In the genomic region with DNA sequence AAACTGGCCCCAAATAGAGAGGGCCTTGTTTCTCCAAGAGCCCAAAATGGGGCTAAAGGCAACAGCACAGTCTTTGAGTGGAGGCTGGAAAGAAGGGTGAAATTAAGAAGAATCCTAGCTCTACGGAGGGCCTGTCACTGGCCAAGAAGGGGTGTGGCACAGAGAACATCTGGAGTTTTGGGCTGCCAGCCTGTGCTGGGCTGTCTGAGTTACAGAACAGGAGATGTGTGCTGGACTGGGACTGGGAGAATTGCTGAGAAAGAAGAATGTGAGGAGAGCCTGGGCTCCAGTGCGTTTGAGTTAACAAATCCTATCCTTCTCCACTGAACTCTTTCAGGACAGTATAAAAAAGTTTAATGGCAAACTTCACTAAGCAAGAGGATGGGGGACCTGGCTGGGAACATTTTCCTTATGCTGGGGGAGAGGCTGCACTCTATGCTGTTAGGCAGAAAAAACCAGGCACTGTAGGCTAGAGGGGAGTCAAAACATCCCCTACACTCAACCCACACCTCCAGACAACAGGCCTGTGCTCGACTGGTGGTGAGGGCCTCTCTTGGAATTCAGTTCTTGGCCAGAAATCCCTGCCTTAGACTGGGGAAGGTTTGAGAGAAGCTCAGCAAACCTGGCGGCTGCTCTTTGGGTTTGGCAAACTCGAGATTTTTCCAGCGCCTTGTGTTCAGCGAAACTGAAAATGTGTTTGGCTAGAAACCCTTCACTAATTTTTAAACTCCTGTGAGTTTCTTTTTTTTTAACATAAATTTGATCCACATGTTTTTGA, we compare ENCODE assay signal across 11 cellular contexts.
DNase-seq lines count a peak whose midpoint lies in the region; ATAC-seq and TF ChIP-seq lines count a peak whose summit lies in the region.
"Had no signal": no experiment of that assay in that cellular context is flagged by ENCODE, and none has a peak within 500 bp of the region (broad histone marks: within the 10 kb centered on the region; RNA-seq: fewer than 3 reads in every experiment).

No MANE protein-coding gene starts in this region.

- CTCF ChIA-PET in activated CD8-positive, alpha-beta memory T cell treated with anti-CD3 and anti-CD28 coated beads, Interleukin-2, amount 10 ng/mL, durations not matched to agents 7 days and 5 days (lab: Charles Lee), result no interaction called here

- no peak overlapping the region for H3K27ac Mint-ChIP-seq in activated CD8-positive, alpha-beta memory T cell treated with anti-CD3 and anti-CD28 coated beads, Interleukin-2, amount 10 ng/mL, durations not matched to agents 7 days and 5 days

- H3K36me3 ChIP-seq in Peyer's patch (no peaks in the 10 kb centered on the region), upper lobe of right lung (no peaks in the 10 kb centered on the region)

- no peaks in the 10 kb centered on the region for H3K36me3 Mint-ChIP-seq in activated CD8-positive, alpha-beta memory T cell treated with anti-CD3 and anti-CD28 coated beads, Interleukin-2, amount 10 ng/mL, durations not matched to agents 7 days and 5 days

- TF ChIP-seq CTCF in Peyer's patch (IDR thresholded peaks at IDR 0.05) (no peak), fibroblast of the aortic adventitia (IDR thresholded peaks at IDR 0.05; ENCODE audit: insufficient read depth, low read length) (no peak), upper lobe of right lung (IDR thresholded peaks at IDR 0.05) (no peak)

- H3K4me1 Mint-ChIP-seq in activated CD8-positive, alpha-beta memory T cell treated with anti-CD3 and anti-CD28 coated beads, Interleukin-2, amount 10 ng/mL, durations not matched to agents 7 days and 5 days, result no peaks in the 10 kb centered on the region

- no peaks in the 10 kb centered on the region for H3K9me3 ChIP-seq in Peyer's patch
- no peaks in the 10 kb centered on the region for H3K9me3 ChIP-seq in upper lobe of right lung

- TF ChIP-seq POLR2A in Peyer's patch (IDR thresholded peaks at IDR 0.05), result no peak

- no peak overlapping the region for H3K4me3 ChIP-seq in Peyer's patch
- H3K4me3 ChIP-seq in fibroblast of the aortic adventitia (ENCODE audit: low read depth, low read length), result no peak overlapping the region
- no peak overlapping the region for H3K4me3 ChIP-seq in upper lobe of right lung

- H3K9me3 Mint-ChIP-seq in activated CD8-positive, alpha-beta memory T cell treated with anti-CD3 and anti-CD28 coated beads, Interleukin-2, amount 10 ng/mL, durations not matched to agents 7 days and 5 days (ENCODE audit: low read depth), result no peaks in the 10 kb centered on the region

- peak; percentile 75 for ATAC-seq in upper lobe of right lung
- no peak for ATAC-seq in HG02973 (IDR thresholded peaks at IDR 0.05; ENCODE audit: unreplicated experiment)
- ATAC-seq in activated CD8-positive, alpha-beta memory T cell treated with anti-CD3 and anti-CD28 coated beads, Interleukin-2, amount 10 ng/mL, durations not matched to agents 7 days and 5 days, result no peak
- ATAC-seq: stimulated activated naive CD8-positive, alpha-beta T cell treated with anti-CD3 and anti-CD28 coated beads, Interleukin-15, Interleukin-2, amounts not matched to agents 100 U/mL and 50 U/mL, for 24 hours had no signal

- no peaks in the 10 kb centered on the region for H3K4me1 ChIP-seq in Peyer's patch
- peaks cover 11% of the 10 kb centered on the region for H3K4me1 ChIP-seq in upper lobe of right lung

- peaks cover 27% of the 10 kb centered on the region for H3K27me3 Mint-ChIP-seq in activated CD8-positive, alpha-beta memory T cell treated with anti-CD3 and anti-CD28 coated beads, Interleukin-2, amount 10 ng/mL, durations not matched to agents 7 days and 5 days

- H3K27me3 ChIP-seq in Peyer's patch, result no peaks in the 10 kb centered on the region
- no peaks in the 10 kb centered on the region for H3K27me3 ChIP-seq in upper lobe of right lung

- peak in 1 of 3 donors; percentile 49 for DNase-seq in Peyer's patch
- DNase-seq in fibroblast of the aortic adventitia (ENCODE audit: low read depth), result peak; percentile 97
- peak; percentile 46 for DNase-seq in mucosa of gallbladder (ENCODE audit: low spot score)
- DNase-seq in upper lobe of right lung, result no peak
- DNase-seq in activated CD8-positive, alpha-beta memory T cell treated with anti-CD3 and anti-CD28 coated beads, Interleukin-2, amount 10 ng/mL, durations not matched to agents 7 days and 5 days, result no peak
- no peak for DNase-seq in foreskin melanocyte
- DNase-seq in NCI-H524 (lab: John Stamatoyannopoulos, UW), result no peak
- DNase-seq: erythroblast; NCI-H1694; stimulated activated naive CD8-positive, alpha-beta T cell treated with anti-CD3 and anti-CD28 coated beads, Interleukin-15, Interleukin-2, amounts not matched to agents 100 U/mL and 50 U/mL, for 24 hours had no signal

- no peak overlapping the region for H3K4me3 Mint-ChIP-seq in activated CD8-positive, alpha-beta memory T cell treated with anti-CD3 and anti-CD28 coated beads, Interleukin-2, amount 10 ng/mL, durations not matched to agents 7 days and 5 days

- intact Hi-C loops in upper lobe of right lung (cut with DNase I), result no loop called here

- H3K27ac ChIP-seq in Peyer's patch (peak overlapping the region in 3 of 4 donors; percentile 24 to 62 (median 53)), upper lobe of right lung (peak overlapping the region; percentile 45)

Comparison
In these comparisons a context has a peak if more than half of its experiments do, and no peak if none do; other contexts are left out.
1. DNase-seq: peak in fibroblast of the aortic adventitia (single experiment) and mucosa of gallbladder (single experiment); none in upper lobe of right lung (single experiment), activated CD8-positive, alpha-beta memory T cell treated with anti-CD3 and anti-CD28 coated beads, Interleukin-2, amount 10 ng/mL, durations not matched to agents 7 days and 5 days (single experiment), foreskin melanocyte (single experiment) and NCI-H524 (0 of 2).